In the genomic region with DNA sequence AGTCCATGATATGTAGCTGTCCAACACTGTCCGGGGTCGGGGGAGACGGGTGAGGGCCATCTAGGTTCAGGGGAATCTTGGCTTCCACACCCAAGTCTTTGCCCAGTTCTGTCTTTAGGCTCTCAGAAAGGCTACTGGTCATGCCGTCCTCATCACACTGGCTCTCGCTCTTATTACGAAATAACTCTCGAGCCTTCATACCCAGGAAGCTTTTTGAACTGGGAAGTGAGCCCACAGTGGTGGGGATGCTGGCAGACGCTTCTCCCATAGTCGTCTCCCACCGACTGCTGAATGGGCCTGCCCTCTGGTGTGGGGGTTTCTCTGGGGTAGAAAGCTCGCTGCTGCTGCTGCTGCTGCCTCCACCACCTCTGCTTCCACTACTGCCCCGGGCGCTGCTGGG, we compare ENCODE assay signal across 1 cellular context.
TF ChIP-seq lines count a peak whose summit lies in the region.

No MANE protein-coding gene starts in this region.

TF ChIP-seq in endothelial cell of umbilical vein, 7 proteins besides CTCF, POLR2A, EP300 and RAD21 (continued from another document):
- TF ChIP-seq POLR2AphosphoS5 (IDR thresholded peaks at IDR 0.05; ENCODE audit: insufficient read depth, low read depth, low read length), result no peak
- TF ChIP-seq FOS (IDR thresholded peaks at IDR 0.05; ENCODE audit: borderline replicate concordance, insufficient read depth, low read length), result no peak
- no peak for TF ChIP-seq EZH2 (IDR thresholded peaks at IDR 0.05; ENCODE audit: borderline replicate concordance, low read depth, low read length, severe bottlenecking)
- TF ChIP-seq JUN (IDR thresholded peaks at IDR 0.05; ENCODE audit: borderline replicate concordance, insufficient read depth, insufficient read length, low read depth), result no peak
- TF ChIP-seq, protein P1, sequence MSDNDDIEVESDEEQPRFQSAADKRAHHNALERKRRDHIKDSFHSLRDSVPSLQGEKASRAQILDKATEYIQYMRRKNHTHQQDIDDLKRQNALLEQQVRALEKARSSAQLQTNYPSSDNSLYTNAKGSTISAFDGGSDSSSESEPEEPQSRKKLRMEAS (IDR thresholded peaks at IDR 0.05; ENCODE audit: insufficient read depth, insufficient read length), result no peak
- no peak for TF ChIP-seq MYC (IDR thresholded peaks at IDR 0.05; ENCODE audit: low read depth, low read length)
TF ChIP-seq in endothelial cell of umbilical vein: peak in this region for 0.
